In the genomic region with DNA sequence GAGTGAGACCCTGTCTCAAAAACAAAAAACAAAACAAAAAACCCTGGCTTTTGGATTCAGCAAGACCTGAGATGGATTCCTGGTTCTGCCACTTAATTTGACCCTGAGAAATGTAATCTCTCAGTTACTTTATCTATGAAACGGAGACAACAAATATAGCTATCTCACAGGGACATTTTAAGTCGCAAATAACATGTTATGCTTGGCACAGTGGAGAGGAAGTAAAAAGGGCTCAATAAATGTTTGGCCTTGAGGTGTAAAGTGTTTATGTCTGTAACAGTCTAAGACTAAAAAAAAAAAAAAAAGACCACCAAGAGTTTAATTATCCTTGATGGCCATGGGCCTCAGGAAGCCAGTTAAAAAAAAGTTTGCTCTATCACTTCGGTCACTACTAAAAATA, we compare ENCODE assay signal across 8 cellular contexts.
DNase-seq lines count a peak whose midpoint lies in the region; ATAC-seq and TF ChIP-seq lines count a peak whose summit lies in the region.
"Not testable (repeated sequence)": the region's sequence is repeated elsewhere in the genome, so short reads cannot be mapped to it uniquely, and the experiment has no call there.

No MANE protein-coding gene starts in this region.

- not testable (repeated sequence) for ATAC-seq in RWPE2 (ENCODE audit: low read depth); foreskin keratinocyte
- peak; percentile 45 for ATAC-seq in mucosa of descending colon

- not testable (repeated sequence) for H3K27me3 ChIP-seq in RWPE2 (ENCODE audit: insufficient read depth, poor library complexity, severe bottlenecking); foreskin keratinocyte; left ventricle myocardium inferior (ENCODE audit: low read depth); stomach; vagina

- H3K4me3 ChIP-seq in RWPE2 (ENCODE audit: severe bottlenecking); left ventricle myocardium inferior; mucosa of descending colon; stomach; vagina: not testable (repeated sequence)

- WGBS in stomach, 5 donors, result 26 to 49% (median 40%) methylated on average over 3 of the region's 3 CpGs

- not testable (repeated sequence) for TF ChIP-seq POLR2A in stomach (IDR thresholded peaks at IDR 0.05); vagina (IDR thresholded peaks at IDR 0.05)

- H3K27ac ChIP-seq in RWPE2 (ENCODE audit: poor library complexity, severe bottlenecking) (peak overlapping the region; percentile 26), foreskin keratinocyte (peak overlapping the region; percentile 98), left ventricle myocardium inferior (replicated peaks) (peak overlapping the region; percentile 77), stomach (peak overlapping the region in 3 of 5 donors; percentile 13 to 78 (median 70)), vagina (peak overlapping the region; percentile 74)

- TF ChIP-seq CTCF in RWPE2 (IDR thresholded peaks at IDR 0.05; ENCODE audit: poor library complexity, severe bottlenecking); foreskin keratinocyte (conservative IDR thresholded peaks at IDR 0.05); left ventricle myocardium inferior (IDR thresholded peaks at IDR 0.05; ENCODE audit: borderline replicate concordance); mucosa of descending colon (IDR thresholded peaks at IDR 0.05); stomach (IDR thresholded peaks at IDR 0.05); vagina (IDR thresholded peaks at IDR 0.05): not testable (repeated sequence)

- intact Hi-C loops in left ventricle myocardium inferior (cut with micrococcal nuclease); mucosa of descending colon (cut with DNase I, micrococcal nuclease); stomach (cut with DNase I; ENCODE audit: low total_unique reads); vagina (cut with DNase I): not testable (repeated sequence)

- H3K4me1 ChIP-seq in RWPE2 (ENCODE audit: insufficient read depth, poor library complexity, severe bottlenecking); foreskin keratinocyte; mucosa of descending colon (ENCODE audit: low read depth); vagina: not testable (repeated sequence)
- H3K4me1 ChIP-seq in left ventricle myocardium inferior, result peaks cover 11% of the 10 kb centered on the region
- peaks cover 0 to 15% (median 10%) of the 10 kb centered on the region in 4 donors for H3K4me1 ChIP-seq in stomach

- DNase-seq in RWPE2 (ENCODE audit: low spot score); foreskin keratinocyte; left ventricle myocardium inferior; stomach; vagina (ENCODE audit: extremely low spot score in 2 of 2): not testable (repeated sequence)
- DNase-seq in dermis blood vessel endothelial cell (peak; percentile 5), left kidney (ENCODE audit: low read depth, low spot score) (peak; percentile 27), mucosa of descending colon (peak in 1 of 3 donors; percentile 21)

- not testable (repeated sequence) for H3K9me3 ChIP-seq in RWPE2 (ENCODE audit: severe bottlenecking); left ventricle myocardium inferior (replicated peaks); mucosa of descending colon; stomach; vagina

- TF ChIP-seq EP300 in stomach (IDR thresholded peaks at IDR 0.05), result not testable (repeated sequence)

- not testable (repeated sequence) for H3K36me3 ChIP-seq in RWPE2 (ENCODE audit: low read depth); left ventricle myocardium inferior; mucosa of descending colon (ENCODE audit: low read depth); stomach; vagina

Comparison
In these comparisons a context has a peak if more than half of its experiments do, and no peak if none do; other contexts are left out.
1. H3K27ac ChIP-seq: peak in every context shown above with its lines; median percentile 98 in foreskin keratinocyte; 77 in left ventricle myocardium inferior; 74 in vagina; 70 in stomach; 26 in RWPE2.